In the genomic region with DNA sequence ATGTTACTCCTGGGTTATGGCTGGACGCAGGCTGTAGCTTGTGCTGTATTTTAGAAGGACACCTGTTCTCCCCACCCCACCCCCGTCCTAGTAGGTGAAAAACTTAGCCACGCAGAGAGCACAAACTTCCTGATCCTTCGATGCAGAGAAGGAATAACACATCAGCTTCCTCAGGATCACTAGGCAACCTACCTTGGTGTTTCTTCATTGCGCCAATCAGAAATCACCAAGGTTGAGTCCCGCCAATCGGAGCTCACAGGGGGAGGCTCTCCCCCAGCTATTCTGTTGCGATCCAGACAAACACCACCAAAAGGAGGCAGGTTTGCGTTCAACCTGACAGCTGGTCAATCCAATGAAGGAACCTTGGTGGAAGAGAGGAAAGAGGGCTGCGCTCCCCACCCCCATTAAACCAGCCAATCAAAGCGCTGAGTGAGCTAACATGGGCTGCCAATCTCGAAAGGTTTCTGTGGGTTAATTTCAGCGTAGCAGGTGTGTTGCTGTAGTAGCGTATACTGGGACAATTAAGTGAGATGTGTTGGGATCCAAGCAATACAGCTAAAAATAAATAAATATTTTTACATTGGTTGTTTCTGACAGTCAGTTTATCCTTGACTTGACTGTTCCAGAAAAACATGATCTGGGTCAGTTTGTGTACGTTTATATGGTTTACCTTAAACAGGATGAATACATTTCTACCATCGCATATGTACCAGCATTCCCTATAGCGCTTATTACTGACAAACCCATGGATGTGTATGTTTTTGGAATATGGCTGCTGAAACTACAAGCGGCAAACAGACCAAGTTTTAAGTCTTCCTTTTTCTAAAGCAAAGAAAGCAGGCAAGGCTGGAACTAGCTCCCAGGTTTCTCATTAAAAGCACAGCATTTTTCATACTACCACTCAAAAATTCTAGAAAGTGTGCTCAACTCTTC, we compare ENCODE assay signal across 1 cellular context.
TF ChIP-seq lines count a peak whose summit lies in the region.

A gene (minus strand): TSS at position 160 of the 933 bp plus-strand sequence. CDS start 2,316 bp downstream, outside the sequence.

TF ChIP-seq in K562, 482 proteins besides CTCF, POLR2A, EP300 and RAD21 (continued from another document and continues in another):
- no peak for TF ChIP-seq RBBP5 (IDR thresholded peaks at IDR 0.05; ENCODE audit: borderline replicate concordance, insufficient read depth, low read length, poor library complexity, severe bottlenecking)
- peak in 1 of 2 experiments; percentile 75; a peak in 1 of 4 replicates for TF ChIP-seq HDAC1 (IDR thresholded peaks at IDR 0.05)
- TF ChIP-seq CTBP1 (IDR thresholded peaks at IDR 0.05; ENCODE audit: borderline replicate concordance): peak; percentile 65; the same call in 1 of the 2 replicates
- TF ChIP-seq FOXK2 (conservative IDR thresholded peaks at IDR 0.05 in 1 of 2, IDR thresholded peaks at IDR 0.05 in 1 of 2; ENCODE audit: low read depth in 2 of 2): peak; percentile 80 to 85
- TF ChIP-seq POLR2B (IDR thresholded peaks at IDR 0.05; ENCODE audit: low read depth, partially characterized antibody): peak; percentile 70
- peak; percentile 98 for TF ChIP-seq NFYB (IDR thresholded peaks at IDR 0.05; ENCODE audit: extremely low read depth, insufficient read length)
- TF ChIP-seq HOXB6 (CRISPR knock-in tag; IDR thresholded peaks at IDR 0.05; ENCODE audit: borderline replicate concordance): no peak
- TF ChIP-seq, protein P1, sequence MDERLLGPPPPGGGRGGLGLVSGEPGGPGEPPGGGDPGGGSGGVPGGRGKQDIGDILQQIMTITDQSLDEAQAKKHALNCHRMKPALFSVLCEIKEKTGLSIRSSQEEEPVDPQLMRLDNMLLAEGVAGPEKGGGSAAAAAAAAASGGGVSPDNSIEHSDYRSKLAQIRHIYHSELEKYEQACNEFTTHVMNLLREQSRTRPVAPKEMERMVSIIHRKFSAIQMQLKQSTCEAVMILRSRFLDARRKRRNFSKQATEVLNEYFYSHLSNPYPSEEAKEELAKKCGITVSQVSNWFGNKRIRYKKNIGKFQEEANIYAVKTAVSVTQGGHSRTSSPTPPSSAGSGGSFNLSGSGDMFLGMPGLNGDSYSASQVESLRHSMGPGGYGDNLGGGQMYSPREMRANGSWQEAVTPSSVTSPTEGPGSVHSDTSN (CRISPR knock-in tag; IDR thresholded peaks at IDR 0.05; ENCODE audit: low read depth): peak; percentile 78
- TF ChIP-seq, protein P1 (tag; conservative IDR thresholded peaks at IDR 0.05; ENCODE audit: low read depth): peak; percentile 99
- no peak for TF ChIP-seq SIX5 (IDR thresholded peaks at IDR 0.05; ENCODE audit: borderline replicate concordance in 1 of 2, insufficient read depth in 1 of 2, low read depth in 1 of 2, low read length in 2 of 2)
- peak; percentile 82 for TF ChIP-seq ATF7 (IDR thresholded peaks at IDR 0.05)
- TF ChIP-seq, protein P2, sequence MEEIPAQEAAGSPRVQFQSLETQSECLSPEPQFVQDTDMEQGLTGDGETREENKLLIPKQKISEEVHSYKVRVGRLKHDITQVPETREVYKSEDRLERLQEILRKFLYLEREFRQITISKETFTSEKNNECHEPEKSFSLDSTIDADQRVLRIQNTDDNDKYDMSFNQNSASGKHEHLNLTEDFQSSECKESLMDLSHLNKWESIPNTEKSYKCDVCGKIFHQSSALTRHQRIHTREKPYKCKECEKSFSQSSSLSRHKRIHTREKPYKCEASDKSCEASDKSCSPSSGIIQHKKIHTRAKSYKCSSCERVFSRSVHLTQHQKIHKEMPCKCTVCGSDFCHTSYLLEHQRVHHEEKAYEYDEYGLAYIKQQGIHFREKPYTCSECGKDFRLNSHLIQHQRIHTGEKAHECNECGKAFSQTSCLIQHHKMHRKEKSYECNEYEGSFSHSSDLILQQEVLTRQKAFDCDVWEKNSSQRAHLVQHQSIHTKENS (CRISPR knock-in tag; IDR thresholded peaks at IDR 0.05): no peak
- no peak for TF ChIP-seq KAT8 (IDR thresholded peaks at IDR 0.05; ENCODE audit: low read depth)
- peak; percentile 34 for TF ChIP-seq ZFP36 (IDR thresholded peaks at IDR 0.05; ENCODE audit: low read depth, low read length, partially characterized antibody)
- TF ChIP-seq DNMT1 (IDR thresholded peaks at IDR 0.05): no peak
- peak in 1 of 2 experiments; percentile 79; a peak in 2 of 4 replicates for TF ChIP-seq KDM1A (IDR thresholded peaks at IDR 0.05)
- TF ChIP-seq, protein P3, sequence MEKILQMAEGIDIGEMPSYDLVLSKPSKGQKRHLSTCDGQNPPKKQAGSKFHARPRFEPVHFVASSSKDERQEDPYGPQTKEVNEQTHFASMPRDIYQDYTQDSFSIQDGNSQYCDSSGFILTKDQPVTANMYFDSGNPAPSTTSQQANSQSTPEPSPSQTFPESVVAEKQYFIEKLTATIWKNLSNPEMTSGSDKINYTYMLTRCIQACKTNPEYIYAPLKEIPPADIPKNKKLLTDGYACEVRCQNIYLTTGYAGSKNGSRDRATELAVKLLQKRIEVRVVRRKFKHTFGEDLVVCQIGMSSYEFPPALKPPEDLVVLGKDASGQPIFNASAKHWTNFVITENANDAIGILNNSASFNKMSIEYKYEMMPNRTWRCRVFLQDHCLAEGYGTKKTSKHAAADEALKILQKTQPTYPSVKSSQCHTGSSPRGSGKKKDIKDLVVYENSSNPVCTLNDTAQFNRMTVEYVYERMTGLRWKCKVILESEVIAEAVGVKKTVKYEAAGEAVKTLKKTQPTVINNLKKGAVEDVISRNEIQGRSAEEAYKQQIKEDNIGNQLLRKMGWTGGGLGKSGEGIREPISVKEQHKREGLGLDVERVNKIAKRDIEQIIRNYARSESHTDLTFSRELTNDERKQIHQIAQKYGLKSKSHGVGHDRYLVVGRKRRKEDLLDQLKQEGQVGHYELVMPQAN (IDR thresholded peaks at IDR 0.05; ENCODE audit: borderline replicate concordance): peak; percentile 80; the same call in 1 of the 2 replicates
- no peak for TF ChIP-seq ZNF644 (tag; IDR thresholded peaks at IDR 0.05; ENCODE audit: low read depth)
- no peak for TF ChIP-seq MAFG (tag; conservative IDR thresholded peaks at IDR 0.05)
- no peak; the same call in 1 of the 2 replicates for TF ChIP-seq SOX6 (IDR thresholded peaks at IDR 0.05)
- no peak for TF ChIP-seq ZC3H11A (IDR thresholded peaks at IDR 0.05; ENCODE audit: low read depth, low read length)
- no peak for TF ChIP-seq EHMT2 (IDR thresholded peaks at IDR 0.05)
- no peak for TF ChIP-seq ILK (tag; IDR thresholded peaks at IDR 0.05; ENCODE audit: borderline replicate concordance, low read depth)
- no peak for TF ChIP-seq ILF3 (IDR thresholded peaks at IDR 0.05; ENCODE audit: borderline replicate concordance)
- TF ChIP-seq, protein P4, sequence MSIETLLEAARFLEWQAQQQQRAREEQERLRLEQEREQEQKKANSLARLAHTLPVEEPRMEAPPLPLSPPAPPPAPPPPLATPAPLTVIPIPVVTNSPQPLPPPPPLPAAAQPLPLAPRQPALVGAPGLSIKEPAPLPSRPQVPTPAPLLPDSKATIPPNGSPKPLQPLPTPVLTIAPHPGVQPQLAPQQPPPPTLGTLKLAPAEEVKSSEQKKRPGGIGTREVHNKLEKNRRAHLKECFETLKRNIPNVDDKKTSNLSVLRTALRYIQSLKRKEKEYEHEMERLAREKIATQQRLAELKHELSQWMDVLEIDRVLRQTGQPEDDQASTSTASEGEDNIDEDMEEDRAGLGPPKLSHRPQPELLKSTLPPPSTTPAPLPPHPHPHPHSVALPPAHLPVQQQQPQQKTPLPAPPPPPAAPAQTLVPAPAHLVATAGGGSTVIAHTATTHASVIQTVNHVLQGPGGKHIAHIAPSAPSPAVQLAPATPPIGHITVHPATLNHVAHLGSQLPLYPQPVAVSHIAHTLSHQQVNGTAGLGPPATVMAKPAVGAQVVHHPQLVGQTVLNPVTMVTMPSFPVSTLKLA (conservative IDR thresholded peaks at IDR 0.05): peak; percentile 43 to 64
- TF ChIP-seq, protein P5, sequence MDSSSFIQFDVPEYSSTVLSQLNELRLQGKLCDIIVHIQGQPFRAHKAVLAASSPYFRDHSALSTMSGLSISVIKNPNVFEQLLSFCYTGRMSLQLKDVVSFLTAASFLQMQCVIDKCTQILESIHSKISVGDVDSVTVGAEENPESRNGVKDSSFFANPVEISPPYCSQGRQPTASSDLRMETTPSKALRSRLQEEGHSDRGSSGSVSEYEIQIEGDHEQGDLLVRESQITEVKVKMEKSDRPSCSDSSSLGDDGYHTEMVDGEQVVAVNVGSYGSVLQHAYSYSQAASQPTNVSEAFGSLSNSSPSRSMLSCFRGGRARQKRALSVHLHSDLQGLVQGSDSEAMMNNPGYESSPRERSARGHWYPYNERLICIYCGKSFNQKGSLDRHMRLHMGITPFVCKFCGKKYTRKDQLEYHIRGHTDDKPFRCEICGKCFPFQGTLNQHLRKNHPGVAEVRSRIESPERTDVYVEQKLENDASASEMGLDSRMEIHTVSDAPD (CRISPR knock-in tag; IDR thresholded peaks at IDR 0.05): no peak
- TF ChIP-seq, protein P6, sequence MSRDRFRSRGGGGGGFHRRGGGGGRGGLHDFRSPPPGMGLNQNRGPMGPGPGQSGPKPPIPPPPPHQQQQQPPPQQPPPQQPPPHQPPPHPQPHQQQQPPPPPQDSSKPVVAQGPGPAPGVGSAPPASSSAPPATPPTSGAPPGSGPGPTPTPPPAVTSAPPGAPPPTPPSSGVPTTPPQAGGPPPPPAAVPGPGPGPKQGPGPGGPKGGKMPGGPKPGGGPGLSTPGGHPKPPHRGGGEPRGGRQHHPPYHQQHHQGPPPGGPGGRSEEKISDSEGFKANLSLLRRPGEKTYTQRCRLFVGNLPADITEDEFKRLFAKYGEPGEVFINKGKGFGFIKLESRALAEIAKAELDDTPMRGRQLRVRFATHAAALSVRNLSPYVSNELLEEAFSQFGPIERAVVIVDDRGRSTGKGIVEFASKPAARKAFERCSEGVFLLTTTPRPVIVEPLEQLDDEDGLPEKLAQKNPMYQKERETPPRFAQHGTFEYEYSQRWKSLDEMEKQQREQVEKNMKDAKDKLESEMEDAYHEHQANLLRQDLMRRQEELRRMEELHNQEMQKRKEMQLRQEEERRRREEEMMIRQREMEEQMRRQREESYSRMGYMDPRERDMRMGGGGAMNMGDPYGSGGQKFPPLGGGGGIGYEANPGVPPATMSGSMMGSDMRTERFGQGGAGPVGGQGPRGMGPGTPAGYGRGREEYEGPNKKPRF (IDR thresholded peaks at IDR 0.05; ENCODE audit: low read depth, low read length): no peak
- no peak for TF ChIP-seq ZKSCAN8 (CRISPR knock-in tag; IDR thresholded peaks at IDR 0.05)
- TF ChIP-seq NFIX (CRISPR knock-in tag; IDR thresholded peaks at IDR 0.05; ENCODE audit: low read depth): no peak
- no peak for TF ChIP-seq TSC22D4 (tag; IDR thresholded peaks at IDR 0.05)
- TF ChIP-seq ASH1L (IDR thresholded peaks at IDR 0.05; ENCODE audit: borderline replicate concordance, low read depth, partially characterized antibody): peak; percentile 92
- TF ChIP-seq SAFB (IDR thresholded peaks at IDR 0.05; ENCODE audit: borderline replicate concordance, low read depth, low read length): no peak
- no peak for TF ChIP-seq KLF16 (IDR thresholded peaks at IDR 0.05)
- TF ChIP-seq, protein P7, sequence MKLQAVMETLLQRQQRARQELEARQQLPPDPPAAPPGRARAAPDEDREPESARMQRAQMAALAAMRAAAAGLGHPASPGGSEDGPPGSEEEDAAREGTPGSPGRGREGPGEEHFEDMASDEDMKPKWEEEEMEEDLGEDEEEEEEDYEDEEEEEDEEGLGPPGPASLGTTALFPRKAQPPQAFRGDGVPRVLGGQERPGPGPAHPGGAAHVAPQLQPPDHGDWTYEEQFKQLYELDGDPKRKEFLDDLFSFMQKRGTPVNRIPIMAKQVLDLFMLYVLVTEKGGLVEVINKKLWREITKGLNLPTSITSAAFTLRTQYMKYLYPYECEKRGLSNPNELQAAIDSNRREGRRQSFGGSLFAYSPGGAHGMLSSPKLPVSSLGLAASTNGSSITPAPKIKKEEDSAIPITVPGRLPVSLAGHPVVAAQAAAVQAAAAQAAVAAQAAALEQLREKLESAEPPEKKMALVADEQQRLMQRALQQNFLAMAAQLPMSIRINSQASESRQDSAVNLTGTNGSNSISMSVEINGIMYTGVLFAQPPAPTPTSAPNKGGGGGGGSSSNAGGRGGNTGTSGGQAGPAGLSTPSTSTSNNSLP (IDR thresholded peaks at IDR 0.05; ENCODE audit: borderline replicate concordance, low read depth, low read length): peak; percentile 49; the same call in 1 of the 2 replicates
- TF ChIP-seq, protein P8, sequence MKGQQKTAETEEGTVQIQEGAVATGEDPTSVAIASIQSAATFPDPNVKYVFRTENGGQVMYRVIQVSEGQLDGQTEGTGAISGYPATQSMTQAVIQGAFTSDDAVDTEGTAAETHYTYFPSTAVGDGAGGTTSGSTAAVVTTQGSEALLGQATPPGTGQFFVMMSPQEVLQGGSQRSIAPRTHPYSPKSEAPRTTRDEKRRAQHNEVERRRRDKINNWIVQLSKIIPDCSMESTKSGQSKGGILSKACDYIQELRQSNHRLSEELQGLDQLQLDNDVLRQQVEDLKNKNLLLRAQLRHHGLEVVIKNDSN (CRISPR knock-in tag; IDR thresholded peaks at IDR 0.05): no peak
- no peak for TF ChIP-seq SIN3B (IDR thresholded peaks at IDR 0.05; ENCODE audit: low read depth)
- peak; percentile 91 for TF ChIP-seq NEUROD1 (IDR thresholded peaks at IDR 0.05; ENCODE audit: borderline replicate concordance, low read depth, low read length, partially characterized antibody)
- TF ChIP-seq ZBTB1 (CRISPR knock-in tag; IDR thresholded peaks at IDR 0.05; ENCODE audit: borderline replicate concordance, low read depth): no peak
- TF ChIP-seq ELF4 (CRISPR knock-in tag; IDR thresholded peaks at IDR 0.05): no peak
- TF ChIP-seq C11orf30 (IDR thresholded peaks at IDR 0.05; ENCODE audit: low read depth): peak; percentile 72; the same call in 1 of the 2 replicates
- no peak for TF ChIP-seq EGR1 (conservative IDR thresholded peaks at IDR 0.05)
- no peak for TF ChIP-seq MAFF (IDR thresholded peaks at IDR 0.05; ENCODE audit: low read length)
- peak; percentile 72 for TF ChIP-seq SUPT5H (IDR thresholded peaks at IDR 0.05)
- TF ChIP-seq TFAM (CRISPR knock-in tag; conservative IDR thresholded peaks at IDR 0.05): no peak
